Comparison of ENCODE assay signal across 18 cellular contexts in the genomic region with DNA sequence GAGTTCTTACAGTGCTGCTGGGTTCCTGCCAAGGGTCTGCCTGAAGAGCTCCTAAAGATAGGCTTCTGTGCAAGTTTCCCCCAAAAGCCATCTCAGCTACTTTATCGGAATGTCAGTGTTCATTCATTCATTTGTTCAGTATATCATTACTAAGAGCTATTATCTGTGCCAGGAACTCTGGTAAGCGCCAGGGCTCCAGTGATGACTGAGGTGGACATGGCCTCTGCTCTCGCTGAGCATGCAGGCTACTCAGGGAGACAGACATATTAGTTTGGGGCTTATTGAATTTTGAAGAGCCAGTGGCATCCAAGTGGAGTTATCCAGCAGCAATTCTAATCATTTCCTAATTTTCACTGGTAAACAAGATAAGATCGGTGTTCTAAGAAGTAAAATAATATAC.
"Had no signal": no experiment of that assay in that cellular context is flagged by ENCODE, and none has a peak within 500 bp of the region (broad histone marks: within the 10 kb centered on the region; RNA-seq: fewer than 3 reads in every experiment).

No MANE protein-coding gene starts in this region.

- DNase-seq: MG63, NCI-H1092, NCI-H1105 treated with DMSO at 0.1 percent for 48 hours, NCI-H1417 treated with DMSO at 0.1 percent for 48 hours, NCI-H146, NCI-H1694 treated with DMSO at 0.1 percent for 48 hours, NCI-H1930, NCI-H2081, NCI-H2107, NCI-H226, NCI-H446, NCI-H510A, NCI-H524 treated with DMSO at 0.1 percent for 48 hours, RPMI8226, SHP77 treated with DMSO at 0.1 percent for 48 hours, SJCRH30, SW 1271, T-cell had no signal

- ATAC-seq: T-cell had no signal

- H3K27ac ChIP-seq: SJCRH30 had no signal
